Comparison of ENCODE assay signal across 8 cellular contexts in genomic region chr9:99184427-99185327, GRCh38. TPM values are rescaled to one million over a fixed set of nuclear protein-coding genes. Genes with fewer than 3 reads are reported as not detected.
DNase-seq lines count a peak whose midpoint lies in the region; ATAC-seq, FAIRE-seq and TF ChIP-seq lines count a peak whose summit lies in the region.

No MANE protein-coding gene starts in this region.

- peak; percentile 77 for DNase-seq in DND-41
- DNase-seq in GM23338 (ENCODE audit: low spot score): peak; percentile 97
- peak; percentile 94 for DNase-seq in MG63
- peak; percentile 89 to 90 for DNase-seq in SHP77 (lab: John Stamatoyannopoulos, UW)
- DNase-seq in activated effector memory CD4-positive, alpha-beta T cell treated with anti-CD3 and anti-CD28 coated beads, Interleukin-2, amount 50 U/mL, for 16 hours: peak; percentile 88
- DNase-seq in frontal cortex (ENCODE audit: low spot score in 2 of 2): peak; percentile 52 to 78
- peak; percentile 90 for DNase-seq in osteoblast (ENCODE audit: insufficient read length, low spot score, missing footprints)
- peak; percentile 91 to 92 for DNase-seq in suprapubic skin (ENCODE audit: low spot score in 2 of 2)

- H3K9me3 Mint-ChIP-seq in GM23338: no peaks in the 10 kb centered on the region

- FAIRE-seq in frontal cortex (lab: Jason Lieb, UNC): no peak

- H3K79me2 ChIP-seq in DND-41 (ENCODE audit: insufficient read depth, low read length) (no peaks in the 10 kb centered on the region), GM23338 (replicated peaks; ENCODE audit: insufficient read depth) (no peaks in the 10 kb centered on the region), osteoblast (ENCODE audit: insufficient read depth, low read length) (no peaks in the 10 kb centered on the region)

- H3K27me3 Mint-ChIP-seq in GM23338 (ENCODE audit: insufficient read depth, low read depth, poor library complexity): peaks cover 3% of the 10 kb centered on the region

- H3F3A ChIP-seq in GM23338 (replicated peaks; ENCODE audit: low read depth): no peaks in the 10 kb centered on the region

- H2AFZ ChIP-seq in DND-41 (ENCODE audit: low read depth, low read length): peak overlapping the region; percentile 55
- H2AFZ ChIP-seq in GM23338: peak overlapping the region; percentile 97
- H2AFZ ChIP-seq in osteoblast (ENCODE audit: low read length): peak overlapping the region; percentile 98

- H3K27me3 ChIP-seq in DND-41 (ENCODE audit: insufficient read depth, low read length, poor library complexity) (peaks cover 4% of the 10 kb centered on the region), GM23338 (ENCODE audit: insufficient read depth) (no peaks in the 10 kb centered on the region), MG63 (no peaks in the 10 kb centered on the region; the same call in none of the 2 replicates), osteoblast (ENCODE audit: insufficient read depth, low read length) (peaks cover 37% of the 10 kb centered on the region), suprapubic skin (peaks cover 3% of the 10 kb centered on the region)

- H3K27ac ChIP-seq in DND-41 (ENCODE audit: low read length) (no peak overlapping the region), GM23338 (ENCODE audit: low read depth) (no peak overlapping the region), osteoblast (ENCODE audit: low read depth, low read length) (no peak overlapping the region), suprapubic skin (peak overlapping the region; percentile 3)

- H3K36me3 ChIP-seq in DND-41 (ENCODE audit: insufficient read depth, low read length) (no peaks in the 10 kb centered on the region), GM23338 (ENCODE audit: insufficient read depth) (no peaks in the 10 kb centered on the region), MG63 (no peaks in the 10 kb centered on the region), osteoblast (ENCODE audit: insufficient read depth, low read length) (no peaks in the 10 kb centered on the region), suprapubic skin (no peaks in the 10 kb centered on the region)

- no peaks in the 10 kb centered on the region for H3K36me3 Mint-ChIP-seq in GM23338 (ENCODE audit: low read depth)

- H4K20me1 ChIP-seq in DND-41 (ENCODE audit: insufficient read depth, low read length) (no peaks in the 10 kb centered on the region), GM23338 (replicated peaks; ENCODE audit: insufficient read depth) (no peaks in the 10 kb centered on the region), osteoblast (ENCODE audit: insufficient read depth, low read length) (no peaks in the 10 kb centered on the region)

- no peaks in the 10 kb centered on the region for H3K9me3 ChIP-seq in DND-41 (ENCODE audit: insufficient read depth, low read length, severe bottlenecking)
- H3K9me3 ChIP-seq in MG63: no peaks in the 10 kb centered on the region
- H3K9me3 ChIP-seq in osteoblast (ENCODE audit: low read depth, low read length): no peaks in the 10 kb centered on the region
- H3K9me3 ChIP-seq in suprapubic skin: no peaks in the 10 kb centered on the region

- peak; percentile 90 for TF ChIP-seq CTCF in DND-41 (IDR thresholded peaks at IDR 0.05; ENCODE audit: borderline replicate concordance, extremely low read depth, low read length, poor library complexity, severe bottlenecking)
- peak; percentile 92 to 97 for TF ChIP-seq CTCF in GM23338 (conservative IDR thresholded peaks at IDR 0.05; ENCODE audit: low read depth in 2 of 2)
- TF ChIP-seq CTCF in osteoblast (IDR thresholded peaks at IDR 0.05; ENCODE audit: extremely low read depth, low read depth, low read length): peak; percentile 98
- peak; percentile 90 to 94 for TF ChIP-seq CTCF in suprapubic skin (IDR thresholded peaks at IDR 0.05)

- H3K9me2 ChIP-seq in GM23338 (ENCODE audit: insufficient read depth): no peaks in the 10 kb centered on the region

- H3K4me3 ChIP-seq in DND-41 (ENCODE audit: low read depth in 1 of 2, low read length in 2 of 2) (no peak overlapping the region), GM23338 (no peak overlapping the region), MG63 (no peak overlapping the region), osteoblast (ENCODE audit: insufficient read depth, low read length) (peak overlapping the region; percentile 70), suprapubic skin (peak overlapping the region; percentile 33)

- no peak overlapping the region for H3K4me2 ChIP-seq in DND-41 (ENCODE audit: insufficient read depth, low read length)
- no peak overlapping the region for H3K4me2 ChIP-seq in GM23338
- peak overlapping the region; percentile 90 for H3K4me2 ChIP-seq in osteoblast (ENCODE audit: insufficient read depth, low read length)

- H3K4me1 ChIP-seq in DND-41 (ENCODE audit: insufficient read depth, low read length) (peaks cover 6% of the 10 kb centered on the region; the same call in 1 of the 2 replicates), GM23338 (ENCODE audit: insufficient read depth) (peaks cover 13% of the 10 kb centered on the region), osteoblast (ENCODE audit: insufficient read depth, low read length) (peaks cover 7% of the 10 kb centered on the region), suprapubic skin (peaks cover 15% of the 10 kb centered on the region)

- no peak for TF ChIP-seq EP300 in suprapubic skin (IDR thresholded peaks at IDR 0.05)

- peaks cover 14% of the 10 kb centered on the region for H3K4me1 Mint-ChIP-seq in GM23338

- no peak overlapping the region for H3K9ac ChIP-seq in DND-41 (ENCODE audit: low read depth, low read length)

- 24% methylated on average over 31 of the region's 31 CpGs for WGBS in suprapubic skin

- no peak for TF ChIP-seq POLR2A in suprapubic skin (IDR thresholded peaks at IDR 0.05)

- peak overlapping the region; percentile 79 for H3K27ac Mint-ChIP-seq in GM23338

- ATAC-seq in DND-41 (ENCODE audit: insufficient read depth, low read depth) (peak; percentile 95), GM23338 (peak; percentile 96)

- no peak overlapping the region for H3K4me3 Mint-ChIP-seq in GM23338

TF ChIP-seq in GM23338, 12 proteins besides CTCF, POLR2A, EP300 and RAD21:
- no peak for TF ChIP-seq CREB1 (CRISPR knock-in tag; IDR thresholded peaks at IDR 0.05; ENCODE audit: low read depth)
- no peak for TF ChIP-seq JUNB (IDR thresholded peaks at IDR 0.05; ENCODE audit: unreplicated experiment)

RNA-seq across cellular contexts. Expression of gene ALG2, which starts 37.1 kb away (rescaled TPM):
- total RNA-seq in GM23338 (2014; rRNA removed; shearing (Covaris generic)): 34.3 and 39.7 TPM in 2 replicates
- 28.8 and 31.5 TPM in 2 replicates for polyA plus RNA-seq in GM23338 (2016; fragmentation: Nextera tagmentation; extraction: Ambion mirVana)
- 22.0 and 32.5 TPM in 2 replicates for total RNA-seq in MG63 (2014; rRNA removed; shearing (Covaris generic); ENCODE audit: low replicate concordance)
- total RNA-seq in frontal cortex (29.3 TPM), osteoblast (45.1 and 51.8 TPM in 2 replicates), suprapubic skin (10 to 100 TPM; 26.4 to 33.0 (median 31.5) TPM)

RNA-seq across cellular contexts. Expression of gene SEC61B, which starts 37.4 kb away (rescaled TPM):
- 90.5 and 133 TPM in 2 replicates for total RNA-seq in GM23338 (2014; rRNA removed; shearing (Covaris generic))
- polyA plus RNA-seq in GM23338 (2016; fragmentation: Nextera tagmentation; extraction: Ambion mirVana): 602 and 623 TPM in 2 replicates
- 152 and 171 TPM in 2 replicates for total RNA-seq in MG63 (2014; rRNA removed; shearing (Covaris generic); ENCODE audit: low replicate concordance)
- total RNA-seq in frontal cortex: 40.4 TPM
- total RNA-seq in osteoblast: 73.1 and 84.0 TPM in 2 replicates
- total RNA-seq in suprapubic skin: 100 to 1,000 TPM in 1 of 4 donors, 10 to 100 TPM in 3; 66.5 to 134 (median 84.9) TPM

Comparison
In these comparisons a context has a peak if more than half of its experiments do, and no peak if none do; other contexts are left out.
1. H3K4me3 ChIP-seq: peak in osteoblast (single experiment) and suprapubic skin (single experiment); none in DND-41 (0 of 2), GM23338 (single experiment) and MG63 (single experiment).
2. Peak in every context shown above with its lines, with median percentiles within 50 percentile points of each other: DNase-seq, H2AFZ ChIP-seq and CTCF ChIP-seq.